Comparison of ENCODE assay signal across 1 cellular context in genomic region chr11:74634537-74634936, GRCh38.
TF ChIP-seq lines count a peak whose summit lies in the region.

No MANE protein-coding gene starts in this region.

TF ChIP-seq in K562, 482 proteins besides CTCF, POLR2A, EP300 and RAD21 (continued from another document and continues in another):
- TF ChIP-seq, protein P1, sequence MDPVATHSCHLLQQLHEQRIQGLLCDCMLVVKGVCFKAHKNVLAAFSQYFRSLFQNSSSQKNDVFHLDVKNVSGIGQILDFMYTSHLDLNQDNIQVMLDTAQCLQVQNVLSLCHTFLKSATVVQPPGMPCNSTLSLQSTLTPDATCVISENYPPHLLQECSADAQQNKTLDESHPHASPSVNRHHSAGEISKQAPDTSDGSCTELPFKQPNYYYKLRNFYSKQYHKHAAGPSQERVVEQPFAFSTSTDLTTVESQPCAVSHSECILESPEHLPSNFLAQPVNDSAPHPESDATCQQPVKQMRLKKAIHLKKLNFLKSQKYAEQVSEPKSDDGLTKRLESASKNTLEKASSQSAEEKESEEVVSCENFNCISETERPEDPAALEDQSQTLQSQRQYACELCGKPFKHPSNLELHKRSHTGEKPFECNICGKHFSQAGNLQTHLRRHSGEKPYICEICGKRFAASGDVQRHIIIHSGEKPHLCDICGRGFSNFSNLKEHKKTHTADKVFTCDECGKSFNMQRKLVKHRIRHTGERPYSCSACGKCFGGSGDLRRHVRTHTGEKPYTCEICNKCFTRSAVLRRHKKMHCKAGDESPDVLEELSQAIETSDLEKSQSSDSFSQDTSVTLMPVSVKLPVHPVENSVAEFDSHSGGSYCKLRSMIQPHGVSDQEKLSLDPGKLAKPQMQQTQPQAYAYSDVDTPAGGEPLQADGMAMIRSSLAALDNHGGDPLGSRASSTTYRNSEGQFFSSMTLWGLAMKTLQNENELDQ (CRISPR knock-in tag; IDR thresholded peaks at IDR 0.05; ENCODE audit: borderline replicate concordance), result no peak
- TF ChIP-seq TRIM24 (IDR thresholded peaks at IDR 0.05) (no peak), NFIC (IDR thresholded peaks at IDR 0.05) (peak; percentile 83), MAFF (IDR thresholded peaks at IDR 0.05; ENCODE audit: low read length) (0 out of 2 replicates have a peak, but pooled peaks have one; percentile 18), PHB2 (IDR thresholded peaks at IDR 0.05; ENCODE audit: low read depth) (no peak), STAG1 (CRISPR knock-in tag; IDR thresholded peaks at IDR 0.05; ENCODE audit: borderline replicate concordance) (no peak), ZNF436 (CRISPR knock-in tag; IDR thresholded peaks at IDR 0.05) (no peak), ATF4 (CRISPR knock-in tag; IDR thresholded peaks at IDR 0.05) (no peak), FOXA1 (IDR thresholded peaks at IDR 0.05; ENCODE audit: borderline replicate concordance) (no peak), NFE2 (IDR thresholded peaks at IDR 0.05; ENCODE audit: low read depth) (peak; percentile 58; the same call in 1 of the 2 replicates), KHSRP (IDR thresholded peaks at IDR 0.05) (no peak), KLF13 (tag; IDR thresholded peaks at IDR 0.05; ENCODE audit: borderline replicate concordance, low read depth) (peak; percentile 63; the same call in 1 of the 2 replicates), CBX8 (IDR thresholded peaks at IDR 0.05; ENCODE audit: borderline replicate concordance, extremely low read depth, low read depth, low read length, poor library complexity, severe bottlenecking) (no peak), FOXJ2 (tag; IDR thresholded peaks at IDR 0.05) (no peak), KDM4B (IDR thresholded peaks at IDR 0.05; ENCODE audit: borderline replicate concordance in 2 of 2, low read depth in 1 of 2) (no peak), ZZZ3 (IDR thresholded peaks at IDR 0.05) (no peak), RREB1 (CRISPR knock-in tag; IDR thresholded peaks at IDR 0.05) (no peak), ZFP1 (CRISPR knock-in tag; IDR thresholded peaks at IDR 0.05) (no peak), C11orf30 (IDR thresholded peaks at IDR 0.05; ENCODE audit: low read depth) (peak; percentile 60; the same call in 1 of the 2 replicates), ZNF274 (IDR thresholded peaks at IDR 0.05; ENCODE audit: borderline replicate concordance, low read depth, low read length) (no peak), JUND (IDR thresholded peaks at IDR 0.05; ENCODE audit: borderline replicate concordance, low read depth, low read length) (peak; percentile 57; the same call in 1 of the 2 replicates), JUND (tag; IDR thresholded peaks at IDR 0.05; ENCODE audit: borderline replicate concordance, low read depth, low read length) (peak; percentile 33; the same call in 1 of the 3 replicates), PYGO2 (tag; IDR thresholded peaks at IDR 0.05) (no peak), ZNF121 (CRISPR knock-in tag; conservative IDR thresholded peaks at IDR 0.05) (no peak), CBX1 (IDR thresholded peaks at IDR 0.05; ENCODE audit: low read depth) (no peak), NONO (IDR thresholded peaks at IDR 0.05; ENCODE audit: low read depth in 2 of 2, low read length in 1 of 2) (no peak), ZNF324 (CRISPR knock-in tag; IDR thresholded peaks at IDR 0.05) (no peak), BACH1 (tag; IDR thresholded peaks at IDR 0.05) (no peak), SMAD3 (CRISPR knock-in tag; conservative IDR thresholded peaks at IDR 0.05) (no peak), SOX6 (IDR thresholded peaks at IDR 0.05) (no peak), SMARCA4 (IDR thresholded peaks at IDR 0.05) (no peak), GMEB1 (CRISPR knock-in tag; IDR thresholded peaks at IDR 0.05) (no peak), TBP (optimal IDR thresholded peaks at IDR 0.05; ENCODE audit: low read depth, low read length) (no peak), CTBP1 (IDR thresholded peaks at IDR 0.05; ENCODE audit: borderline replicate concordance) (peak; percentile 39; the same call in 1 of the 2 replicates), MAFK (IDR thresholded peaks at IDR 0.05; ENCODE audit: low read length) (no peak), TAF1 (IDR thresholded peaks at IDR 0.05; ENCODE audit: control insufficient read depth, extremely low read depth, insufficient read depth, low read length, severe bottlenecking) (no peak), SRSF1 (IDR thresholded peaks at IDR 0.05; ENCODE audit: low read depth, low read length) (no peak), ZNF655 (CRISPR knock-in tag; IDR thresholded peaks at IDR 0.05) (no peak)
- TF ChIP-seq, protein P2, sequence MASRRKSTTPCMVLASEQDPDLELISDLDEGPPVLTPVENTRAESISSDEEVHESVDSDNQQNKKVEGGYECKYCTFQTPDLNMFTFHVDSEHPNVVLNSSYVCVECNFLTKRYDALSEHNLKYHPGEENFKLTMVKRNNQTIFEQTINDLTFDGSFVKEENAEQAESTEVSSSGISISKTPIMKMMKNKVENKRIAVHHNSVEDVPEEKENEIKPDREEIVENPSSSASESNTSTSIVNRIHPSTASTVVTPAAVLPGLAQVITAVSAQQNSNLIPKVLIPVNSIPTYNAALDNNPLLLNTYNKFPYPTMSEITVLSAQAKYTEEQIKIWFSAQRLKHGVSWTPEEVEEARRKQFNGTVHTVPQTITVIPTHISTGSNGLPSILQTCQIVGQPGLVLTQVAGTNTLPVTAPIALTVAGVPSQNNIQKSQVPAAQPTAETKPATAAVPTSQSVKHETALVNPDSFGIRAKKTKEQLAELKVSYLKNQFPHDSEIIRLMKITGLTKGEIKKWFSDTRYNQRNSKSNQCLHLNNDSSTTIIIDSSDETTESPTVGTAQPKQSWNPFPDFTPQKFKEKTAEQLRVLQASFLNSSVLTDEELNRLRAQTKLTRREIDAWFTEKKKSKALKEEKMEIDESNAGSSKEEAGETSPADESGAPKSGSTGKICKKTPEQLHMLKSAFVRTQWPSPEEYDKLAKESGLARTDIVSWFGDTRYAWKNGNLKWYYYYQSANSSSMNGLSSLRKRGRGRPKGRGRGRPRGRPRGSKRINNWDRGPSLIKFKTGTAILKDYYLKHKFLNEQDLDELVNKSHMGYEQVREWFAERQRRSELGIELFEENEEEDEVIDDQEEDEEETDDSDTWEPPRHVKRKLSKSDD (conservative IDR thresholded peaks at IDR 0.05; ENCODE audit: low read length), result no peak
- TF ChIP-seq, protein P3, sequence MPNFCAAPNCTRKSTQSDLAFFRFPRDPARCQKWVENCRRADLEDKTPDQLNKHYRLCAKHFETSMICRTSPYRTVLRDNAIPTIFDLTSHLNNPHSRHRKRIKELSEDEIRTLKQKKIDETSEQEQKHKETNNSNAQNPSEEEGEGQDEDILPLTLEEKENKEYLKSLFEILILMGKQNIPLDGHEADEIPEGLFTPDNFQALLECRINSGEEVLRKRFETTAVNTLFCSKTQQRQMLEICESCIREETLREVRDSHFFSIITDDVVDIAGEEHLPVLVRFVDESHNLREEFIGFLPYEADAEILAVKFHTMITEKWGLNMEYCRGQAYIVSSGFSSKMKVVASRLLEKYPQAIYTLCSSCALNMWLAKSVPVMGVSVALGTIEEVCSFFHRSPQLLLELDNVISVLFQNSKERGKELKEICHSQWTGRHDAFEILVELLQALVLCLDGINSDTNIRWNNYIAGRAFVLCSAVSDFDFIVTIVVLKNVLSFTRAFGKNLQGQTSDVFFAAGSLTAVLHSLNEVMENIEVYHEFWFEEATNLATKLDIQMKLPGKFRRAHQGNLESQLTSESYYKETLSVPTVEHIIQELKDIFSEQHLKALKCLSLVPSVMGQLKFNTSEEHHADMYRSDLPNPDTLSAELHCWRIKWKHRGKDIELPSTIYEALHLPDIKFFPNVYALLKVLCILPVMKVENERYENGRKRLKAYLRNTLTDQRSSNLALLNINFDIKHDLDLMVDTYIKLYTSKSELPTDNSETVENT (CRISPR knock-in tag; IDR thresholded peaks at IDR 0.05), result no peak
- TF ChIP-seq, protein P4, sequence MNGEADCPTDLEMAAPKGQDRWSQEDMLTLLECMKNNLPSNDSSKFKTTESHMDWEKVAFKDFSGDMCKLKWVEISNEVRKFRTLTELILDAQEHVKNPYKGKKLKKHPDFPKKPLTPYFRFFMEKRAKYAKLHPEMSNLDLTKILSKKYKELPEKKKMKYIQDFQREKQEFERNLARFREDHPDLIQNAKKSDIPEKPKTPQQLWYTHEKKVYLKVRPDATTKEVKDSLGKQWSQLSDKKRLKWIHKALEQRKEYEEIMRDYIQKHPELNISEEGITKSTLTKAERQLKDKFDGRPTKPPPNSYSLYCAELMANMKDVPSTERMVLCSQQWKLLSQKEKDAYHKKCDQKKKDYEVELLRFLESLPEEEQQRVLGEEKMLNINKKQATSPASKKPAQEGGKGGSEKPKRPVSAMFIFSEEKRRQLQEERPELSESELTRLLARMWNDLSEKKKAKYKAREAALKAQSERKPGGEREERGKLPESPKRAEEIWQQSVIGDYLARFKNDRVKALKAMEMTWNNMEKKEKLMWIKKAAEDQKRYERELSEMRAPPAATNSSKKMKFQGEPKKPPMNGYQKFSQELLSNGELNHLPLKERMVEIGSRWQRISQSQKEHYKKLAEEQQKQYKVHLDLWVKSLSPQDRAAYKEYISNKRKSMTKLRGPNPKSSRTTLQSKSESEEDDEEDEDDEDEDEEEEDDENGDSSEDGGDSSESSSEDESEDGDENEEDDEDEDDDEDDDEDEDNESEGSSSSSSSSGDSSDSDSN (IDR thresholded peaks at IDR 0.05; ENCODE audit: borderline replicate concordance in 1 of 2, low read depth in 2 of 2, low read length in 2 of 2), result no peak
- TF ChIP-seq, protein P5, sequence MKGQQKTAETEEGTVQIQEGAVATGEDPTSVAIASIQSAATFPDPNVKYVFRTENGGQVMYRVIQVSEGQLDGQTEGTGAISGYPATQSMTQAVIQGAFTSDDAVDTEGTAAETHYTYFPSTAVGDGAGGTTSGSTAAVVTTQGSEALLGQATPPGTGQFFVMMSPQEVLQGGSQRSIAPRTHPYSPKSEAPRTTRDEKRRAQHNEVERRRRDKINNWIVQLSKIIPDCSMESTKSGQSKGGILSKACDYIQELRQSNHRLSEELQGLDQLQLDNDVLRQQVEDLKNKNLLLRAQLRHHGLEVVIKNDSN (CRISPR knock-in tag; IDR thresholded peaks at IDR 0.05), result no peak
